15 cellular contexts compared by ENCODE assay signal in genomic region chr2:64338910-64339500, GRCh38.
DNase-seq lines count a peak whose midpoint lies in the region; ATAC-seq and TF ChIP-seq lines count a peak whose summit lies in the region.
"Had no signal": no experiment of that assay in that cellular context is flagged by ENCODE, and none has a peak within 500 bp of the region (broad histone marks: within the 10 kb centered on the region; RNA-seq: fewer than 3 reads in every experiment).

No MANE protein-coding gene starts in this region.

- peak in 2 of 3 experiments; percentile 11 to 17 for DNase-seq in stimulated activated CD4-positive, alpha-beta T cell treated with anti-CD3 and anti-CD28 coated beads, TNF-alpha, amount 100 ng/mL, for 24 hours (ENCODE audit: low read depth in 3 of 3)
- DNase-seq in stimulated activated CD4-positive, alpha-beta T cell treated with anti-CD3 and anti-CD28 coated beads, Interleukin-2, amount 100 ng/mL, for 24 hours: no peak
- DNase-seq in T1000 (lab: John Stamatoyannopoulos, UW) (peak; percentile 43), choroid plexus epithelial cell (ENCODE audit: low read depth) (peak; percentile 96), KG1 (lab: John Stamatoyannopoulos, UW) (no peak)
- DNase-seq: C1 segment of cervical spinal cord; effector CD4-positive, alpha-beta T cell; naive thymus-derived CD4-positive, alpha-beta T cell; NCI-H1436; SHP77; stimulated activated CD4-positive, alpha-beta T cell treated with anti-CD3 and anti-CD28 coated beads, Interleukin-1b, Interleukin-23, amount 100 ng/mL, for 48 hours; transverse colon had no signal

- 77% methylated on average over 3 of the region's 5 CpGs; no CpG with 5 or more reads in 1 of the 2 donors for WGBS in gastroesophageal sphincter (ENCODE audit: low coverage in 1 of 2), 2 donors

- H3K27ac ChIP-seq in gastroesophageal sphincter: no peak overlapping the region
- H3K27ac ChIP-seq: transverse colon had no signal

- no peaks in the 10 kb centered on the region for H3K4me1 ChIP-seq in gastroesophageal sphincter
- H3K4me1 ChIP-seq: transverse colon had no signal

- ATAC-seq in gastroesophageal sphincter (no peak), HG02852 (IDR thresholded peaks at IDR 0.05; ENCODE audit: unreplicated experiment) (no peak), HG02884 (IDR thresholded peaks at IDR 0.05; ENCODE audit: unreplicated experiment) (no peak)
- ATAC-seq: naive thymus-derived CD4-positive, alpha-beta T cell had no signal

- H3K27me3 ChIP-seq in gastroesophageal sphincter: peaks cover 10% of the 10 kb centered on the region
- H3K27me3 ChIP-seq: transverse colon had no signal

- no peak for TF ChIP-seq POLR2A in gastroesophageal sphincter (IDR thresholded peaks at IDR 0.05)

- TF ChIP-seq EP300 in gastroesophageal sphincter (IDR thresholded peaks at IDR 0.05): no peak

- no peak overlapping the region for H3K4me3 ChIP-seq in choroid plexus epithelial cell (ENCODE audit: low read depth, low read length)
- no peak overlapping the region for H3K4me3 ChIP-seq in gastroesophageal sphincter
- H3K4me3 ChIP-seq: transverse colon had no signal

- no peaks in the 10 kb centered on the region for H3K36me3 ChIP-seq in gastroesophageal sphincter
- H3K36me3 ChIP-seq: transverse colon had no signal

- no peak for TF ChIP-seq CTCF in choroid plexus epithelial cell (conservative IDR thresholded peaks at IDR 0.05; ENCODE audit: low read depth, low read length)
- no peak for TF ChIP-seq CTCF in gastroesophageal sphincter (IDR thresholded peaks at IDR 0.05)

- no peaks in the 10 kb centered on the region for H3K9me3 ChIP-seq in gastroesophageal sphincter
- H3K9me3 ChIP-seq: transverse colon had no signal

Comparison
In these comparisons a context has a peak if more than half of its experiments do, and no peak if none do; other contexts are left out.
1. DNase-seq: peak in stimulated activated CD4-positive, alpha-beta T cell treated with anti-CD3 and anti-CD28 coated beads, TNF-alpha, amount 100 ng/mL, for 24 hours (2 of 3), T1000 (single experiment) and choroid plexus epithelial cell (single experiment); none in stimulated activated CD4-positive, alpha-beta T cell treated with anti-CD3 and anti-CD28 coated beads, Interleukin-2, amount 100 ng/mL, for 24 hours (0 of 2) and KG1 (single experiment).